In genomic region chr3:9721015-9721697, GRCh38 we compare ENCODE assay signal across 1 cellular context.
TF ChIP-seq lines count a peak whose summit lies in the region.

No MANE protein-coding gene starts in this region.

TF ChIP-seq in WTC11, 78 proteins besides CTCF, POLR2A, EP300 and RAD21 (continued from another document):
- no peak for TF ChIP-seq PREB (CRISPR knock-in tag; IDR thresholded peaks at IDR 0.05; ENCODE audit: borderline replicate concordance)
- TF ChIP-seq ZNF532 (CRISPR knock-in tag; IDR thresholded peaks at IDR 0.05; ENCODE audit: borderline replicate concordance): no peak
- no peak for TF ChIP-seq ZNF671 (CRISPR knock-in tag; IDR thresholded peaks at IDR 0.05)
- no peak for TF ChIP-seq ZNF138 (CRISPR knock-in tag; conservative IDR thresholded peaks at IDR 0.05)
- no peak for TF ChIP-seq IRF2 (CRISPR knock-in tag; IDR thresholded peaks at IDR 0.05; ENCODE audit: borderline replicate concordance, low read depth)
- no peak for TF ChIP-seq NFE2L1 (CRISPR knock-in tag; IDR thresholded peaks at IDR 0.05)
- no peak for TF ChIP-seq AR (CRISPR knock-in tag; IDR thresholded peaks at IDR 0.05)
- no peak for TF ChIP-seq FOXP4 (CRISPR knock-in tag; IDR thresholded peaks at IDR 0.05)
- TF ChIP-seq NFATC4 (CRISPR knock-in tag; IDR thresholded peaks at IDR 0.05): no peak
- no peak for TF ChIP-seq ELF4 (CRISPR knock-in tag; IDR thresholded peaks at IDR 0.05; ENCODE audit: low read depth)
